Comparison of ENCODE assay signal across 13 cellular contexts in genomic region chr7:130944997-130945396, GRCh38.
DNase-seq lines count a peak whose midpoint lies in the region; ATAC-seq and TF ChIP-seq lines count a peak whose summit lies in the region.
"Had no signal": no experiment of that assay in that cellular context is flagged by ENCODE, and none has a peak within 500 bp of the region (broad histone marks: within the 10 kb centered on the region; RNA-seq: fewer than 3 reads in every experiment).

No MANE protein-coding gene starts in this region.

- no peak for ATAC-seq in activated B cell treated with CpG ODN at 0.5 μM for 24 hours (ENCODE audit: low read depth)
- no peak for ATAC-seq in GM18858 (IDR thresholded peaks at IDR 0.05; ENCODE audit: unreplicated experiment)
- ATAC-seq: left cardiac atrium had no signal

- H3K27me3 Mint-ChIP-seq in activated naive CD4-positive, alpha-beta T cell treated with anti-CD3 and anti-CD28 coated beads, Interleukin-2, amount 10 ng/mL, durations not matched to agents 7 days and 5 days, result no peaks in the 10 kb centered on the region
- H3K27me3 Mint-ChIP-seq in activated B cell treated with CpG ODN at 0.5 μM for 24 hours, result no peaks in the 10 kb centered on the region
- H3K27me3 Mint-ChIP-seq in immature natural killer cell (ENCODE audit: low read depth in 3 of 3), result peaks cover 2 to 20% (median 19%) of the 10 kb centered on the region in 3 donors

- H3K4me3 Mint-ChIP-seq in activated naive CD4-positive, alpha-beta T cell treated with anti-CD3 and anti-CD28 coated beads, Interleukin-2, amount 10 ng/mL, durations not matched to agents 7 days and 5 days, result no peak overlapping the region
- peak overlapping the region; percentile 63 for H3K4me3 Mint-ChIP-seq in activated B cell treated with CpG ODN at 0.5 μM for 24 hours
- H3K4me3 Mint-ChIP-seq in immature natural killer cell, result peak overlapping the region in 1 of 5 donors; percentile 14

- no peaks in the 10 kb centered on the region for H3K9me3 Mint-ChIP-seq in activated naive CD4-positive, alpha-beta T cell treated with anti-CD3 and anti-CD28 coated beads, Interleukin-2, amount 10 ng/mL, durations not matched to agents 7 days and 5 days
- H3K9me3 Mint-ChIP-seq in activated B cell treated with CpG ODN at 0.5 μM for 24 hours, result no peaks in the 10 kb centered on the region
- H3K9me3 Mint-ChIP-seq in immature natural killer cell, result no peaks in the 10 kb centered on the region

- WGBS in urinary bladder, result 79% methylated on average over 1 of the region's 1 CpG

- peaks cover 84% of the 10 kb centered on the region for H3K4me1 Mint-ChIP-seq in activated naive CD4-positive, alpha-beta T cell treated with anti-CD3 and anti-CD28 coated beads, Interleukin-2, amount 10 ng/mL, durations not matched to agents 7 days and 5 days
- H3K4me1 Mint-ChIP-seq in activated B cell treated with CpG ODN at 0.5 μM for 24 hours (peaks cover 83% of the 10 kb centered on the region), immature natural killer cell (peaks cover 56 to 80% of the 10 kb centered on the region in 2 donors)

- no peak for DNase-seq in activated naive CD4-positive, alpha-beta T cell treated with anti-CD3 and anti-CD28 coated beads, Interleukin-2, amount 10 ng/mL, durations not matched to agents 7 days and 5 days
- no peak for DNase-seq in activated naive CD4-positive, alpha-beta T cell (lab: John Stamatoyannopoulos, UW)
- DNase-seq in activated B cell treated with CpG ODN at 0.5 μM for 24 hours (no peak), immature natural killer cell (no peak), OCI-M1 (lab: John Stamatoyannopoulos, UW) (no peak), GM19240 (ENCODE audit: insufficient read length, low spot score) (no peak)
- DNase-seq: foreskin melanocyte, GDM1, H7, left cardiac atrium had no signal

- no peak for TF ChIP-seq CTCF in activated B cell treated with CpG ODN at 0.5 μM for 24 hours (IDR thresholded peaks at IDR 0.05)

- H3K27ac Mint-ChIP-seq in activated naive CD4-positive, alpha-beta T cell treated with anti-CD3 and anti-CD28 coated beads, Interleukin-2, amount 10 ng/mL, durations not matched to agents 7 days and 5 days, result peak overlapping the region; percentile 67
- H3K27ac Mint-ChIP-seq in activated B cell treated with CpG ODN at 0.5 μM for 24 hours (peak overlapping the region; percentile 89), immature natural killer cell (peak overlapping the region; percentile 59 to 86 (median 76))

- H3K36me3 ChIP-seq in urinary bladder (ENCODE audit: insufficient read depth), result no peaks in the 10 kb centered on the region

- intact Hi-C loops in activated B cell treated with CpG ODN at 0.5 μM for 24 hours (cut with micrococcal nuclease), result loop anchor here (5.0 kb wide), 1 partner anchor 162 kb away; no protein-coding TSS in a partner anchor

- POLR2A ChIA-PET in activated B cell treated with CpG ODN at 0.5 μM for 24 hours (lab: Charles Lee), result interaction anchor here (0.6 to 7.8 kb wide), 5 partner anchors 13 to 75 kb away, joined by 3 to 117 read pairs (median 6); no protein-coding TSS in a partner anchor

- H3K36me3 Mint-ChIP-seq in activated naive CD4-positive, alpha-beta T cell treated with anti-CD3 and anti-CD28 coated beads, Interleukin-2, amount 10 ng/mL, durations not matched to agents 7 days and 5 days, result peaks cover 62% of the 10 kb centered on the region
- H3K36me3 Mint-ChIP-seq in activated B cell treated with CpG ODN at 0.5 μM for 24 hours (ENCODE audit: low read depth) (peaks cover 78% of the 10 kb centered on the region), immature natural killer cell (no peaks in the 10 kb centered on the region)

- CTCF ChIA-PET in activated naive CD4-positive, alpha-beta T cell treated with anti-CD3 and anti-CD28 coated beads, Interleukin-2, amount 10 ng/mL, durations not matched to agents 7 days and 5 days (lab: Charles Lee), result interaction anchor here (1.6 to 6.3 kb wide), 4 partner anchors 14 to 95 kb away, joined by 4 to 31 read pairs (median 10); no protein-coding TSS in a partner anchor
- CTCF ChIA-PET in activated B cell treated with CpG ODN at 0.5 μM for 24 hours (lab: Charles Lee), result interaction anchor here (0.7 to 1.9 kb wide), 4 partner anchors 12 to 96 kb away, joined by 3 to 8 read pairs (median 3); no protein-coding TSS in a partner anchor

- H3K27ac ChIP-seq in urinary bladder (ENCODE audit: low read depth), result peak overlapping the region; percentile 2

- H3K4me1 ChIP-seq in urinary bladder (ENCODE audit: insufficient read depth), result peaks cover 2% of the 10 kb centered on the region

- H3K4me3 ChIP-seq in urinary bladder (ENCODE audit: low read depth, low read length), result no peak overlapping the region
- H3K4me3 ChIP-seq: coronary artery had no signal
